1 cellular context compared by ENCODE assay signal in genomic region chr5:132293992-132294727, GRCh38.
A peak's percentile ranks its signal among the peaks of the same experiment; 100 is the strongest.
TF ChIP-seq lines count a peak whose summit lies in the region.

Gene SLC22A4, plus strand, starts transcription at chr5:132294394. Its CDS starts 223 bp downstream, at chr5:132294617.

TF ChIP-seq in HepG2, 621 proteins besides CTCF, POLR2A, EP300 and RAD21 (continued from another document and continues in another):
- TF ChIP-seq PATZ1 (CRISPR knock-in tag; IDR thresholded peaks at IDR 0.05) (peak; percentile 93), ZNF761 (CRISPR knock-in tag; conservative IDR thresholded peaks at IDR 0.05) (peak; percentile 75; the same call in 1 of the 2 replicates), ZNF282 (IDR thresholded peaks at IDR 0.05; ENCODE audit: partially characterized antibody) (no peak), CENPBD1 (CRISPR knock-in tag; IDR thresholded peaks at IDR 0.05; ENCODE audit: borderline replicate concordance, low read depth) (no peak), ZNF572 (CRISPR knock-in tag; IDR thresholded peaks at IDR 0.05) (no peak), ZNF891 (CRISPR knock-in tag; IDR thresholded peaks at IDR 0.05) (no peak), SMC3 (IDR thresholded peaks at IDR 0.05; ENCODE audit: low read length) (no peak), ZBTB40 (IDR thresholded peaks at IDR 0.05) (no peak), ZBTB40 (CRISPR knock-in tag; IDR thresholded peaks at IDR 0.05) (0 out of 2 replicates have a peak, but pooled peaks have one; percentile 42), ZNF574 (CRISPR knock-in tag; IDR thresholded peaks at IDR 0.05) (peak; percentile 51; the same call in 1 of the 2 replicates), ZBTB20 (CRISPR knock-in tag; IDR thresholded peaks at IDR 0.05; ENCODE audit: borderline replicate concordance, low read depth) (peak; percentile 36; the same call in 1 of the 2 replicates), KAT8 (CRISPR knock-in tag; IDR thresholded peaks at IDR 0.05) (peak; percentile 63; the same call in 1 of the 2 replicates), ZNF234 (CRISPR knock-in tag; conservative IDR thresholded peaks at IDR 0.05) (0 out of 2 replicates have a peak, but pooled peaks have one; percentile 7), CCAR2 (optimal IDR thresholded peaks at IDR 0.05; ENCODE audit: low read depth, low read length) (no peak), KDM3A (CRISPR knock-in tag; IDR thresholded peaks at IDR 0.05; ENCODE audit: low read depth) (no peak; the same call in 1 of the 2 replicates), SRY (CRISPR knock-in tag; IDR thresholded peaks at IDR 0.05) (peak; percentile 66), TRIM22 (IDR thresholded peaks at IDR 0.05) (no peak), CREM (IDR thresholded peaks at IDR 0.05) (no peak), CREM (CRISPR knock-in tag; IDR thresholded peaks at IDR 0.05) (no peak), ATAD3A (CRISPR knock-in tag; IDR thresholded peaks at IDR 0.05) (no peak), MAFF (IDR thresholded peaks at IDR 0.05; ENCODE audit: low read depth, low read length) (no peak), ZFP90 (CRISPR knock-in tag; IDR thresholded peaks at IDR 0.05; ENCODE audit: borderline replicate concordance) (peak; percentile 74; the same call in 1 of the 2 replicates), ZNF512 (CRISPR knock-in tag; IDR thresholded peaks at IDR 0.05) (no peak), ZNF142 (CRISPR knock-in tag; IDR thresholded peaks at IDR 0.05) (peak; percentile 99), HMGXB4 (CRISPR knock-in tag; IDR thresholded peaks at IDR 0.05; ENCODE audit: borderline replicate concordance in 1 of 2, low read depth in 1 of 2) (no peak; a peak in 1 of 4 replicates), ZSCAN30 (CRISPR knock-in tag; IDR thresholded peaks at IDR 0.05) (no peak), PAF1 (CRISPR knock-in tag; IDR thresholded peaks at IDR 0.05) (no peak), NFRKB (IDR thresholded peaks at IDR 0.05) (no peak), ZFP36L1 (CRISPR knock-in tag; IDR thresholded peaks at IDR 0.05) (peak; percentile 55; the same call in 1 of the 2 replicates), NFE2L2 (IDR thresholded peaks at IDR 0.05; ENCODE audit: low read length) (no peak)
